15 cellular contexts compared by ENCODE assay signal in the genomic region with DNA sequence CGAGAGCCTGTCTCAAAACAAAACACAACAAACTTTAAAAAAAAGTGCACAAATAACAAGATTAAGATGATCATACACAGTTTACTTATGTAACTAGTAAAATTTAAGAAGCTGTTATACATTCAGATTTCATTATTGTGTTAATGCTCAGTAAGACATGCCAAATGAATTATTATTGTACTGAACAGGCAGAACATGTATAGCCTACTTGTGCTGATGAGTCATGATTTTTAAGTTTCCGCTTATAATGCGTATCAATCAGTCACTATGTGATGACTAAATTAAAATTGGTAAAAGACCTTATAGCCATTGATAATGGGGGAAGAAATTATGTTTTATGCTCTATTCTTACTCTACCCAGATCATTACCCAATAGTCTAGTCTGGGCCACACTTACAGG. TPM values are rescaled to one million over a fixed set of nuclear protein-coding genes. Genes with fewer than 3 reads are reported as not detected.
DNase-seq lines count a peak whose midpoint lies in the region; ATAC-seq and TF ChIP-seq lines count a peak whose summit lies in the region.
"Had no signal": no experiment of that assay in that cellular context is flagged by ENCODE, and none has a peak within 500 bp of the region (broad histone marks: within the 10 kb centered on the region; RNA-seq: fewer than 3 reads in every experiment).

No MANE protein-coding gene starts in this region.

- no peaks in the 10 kb centered on the region for H3K36me3 Mint-ChIP-seq in natural killer cell treated with Interleukin-12 subunit alpha and Interleukin-12 subunit beta and Interleukin-15 and Interleukin-18, amount 100 ng/mL, for 72 hours
- H3K36me3 Mint-ChIP-seq: CD4-positive, alpha-beta memory T cell had no signal

- 86% methylated on average over 3 of the region's 3 CpGs for WGBS in mammary epithelial cell (ENCODE audit: low coverage, missing lambda C conversion rate)
- no CpG with 5 or more reads among the region's 3 CpGs for WGBS in trophoblast cell (ENCODE audit: extremely low coverage, insufficient coverage, insufficient read length)

- CTCF ChIA-PET in mammary epithelial cell (lab: Charles Lee; ENCODE audit: low non-redundant PET): no interaction called here

- no peaks in the 10 kb centered on the region for H3K36me3 ChIP-seq in mammary epithelial cell (ENCODE audit: insufficient read depth, low read length)
- no peaks in the 10 kb centered on the region for H3K36me3 ChIP-seq in trophoblast cell (ENCODE audit: control insufficient read depth in 1 of 2, insufficient read depth in 2 of 2, low read length in 2 of 2)
- H3K36me3 ChIP-seq: BE2C, HAP-1 had no signal

- no peaks in the 10 kb centered on the region for H3K4me1 Mint-ChIP-seq in natural killer cell treated with Interleukin-12 subunit alpha and Interleukin-12 subunit beta and Interleukin-15 and Interleukin-18, amount 100 ng/mL, for 72 hours (ENCODE audit: low read depth in 2 of 2)
- H3K4me1 Mint-ChIP-seq: CD4-positive, alpha-beta memory T cell had no signal

- H3K79me2 ChIP-seq in mammary epithelial cell (ENCODE audit: insufficient read depth, low read length) (no peaks in the 10 kb centered on the region), trophoblast cell (ENCODE audit: control insufficient read depth, insufficient read depth, low read length, poor library complexity) (no peaks in the 10 kb centered on the region)

- DNase-seq in mammary epithelial cell (no peak), trophoblast cell (no peak), middle frontal gyrus (ENCODE audit: extremely low spot score, low spot score) (no peak)
- DNase-seq in natural killer cell treated with Interleukin-12 subunit alpha and Interleukin-12 subunit beta and Interleukin-15 and Interleukin-18, amount 100 ng/mL, for 72 hours (ENCODE audit: low spot score): no peak
- DNase-seq: BE2C; CD4-positive, alpha-beta memory T cell; DMS79 treated with DMSO at 0.1 percent for 48 hours; EL; GDM1 had no signal

- no peak overlapping the region for H2BK5ac ChIP-seq in trophoblast cell (ENCODE audit: low read depth, low read length, poor library complexity)

- peaks cover 39% of the 10 kb centered on the region for H3K4me1 ChIP-seq in mammary epithelial cell (ENCODE audit: insufficient read depth, low read length)
- peaks cover 6 to 17% of the 10 kb centered on the region in 2 experiments for H3K4me1 ChIP-seq in trophoblast cell (ENCODE audit: control insufficient read depth in 1 of 2, insufficient read depth in 2 of 2, low read length in 2 of 2)
- H3K4me1 ChIP-seq: BE2C had no signal

- H2AFZ ChIP-seq in mammary epithelial cell (ENCODE audit: low read depth, low read length) (no peak overlapping the region), trophoblast cell (ENCODE audit: insufficient read depth, low read length, poor library complexity) (no peak overlapping the region)

- no peak overlapping the region for H3K14ac ChIP-seq in trophoblast cell (ENCODE audit: low read length)

- H3K9ac ChIP-seq in mammary epithelial cell (ENCODE audit: insufficient read depth, low read length) (no peak overlapping the region), trophoblast cell (ENCODE audit: low read length) (no peak overlapping the region)

- peaks cover 12% of the 10 kb centered on the region for H3K79me1 ChIP-seq in trophoblast cell (ENCODE audit: low read length)

- no peaks in the 10 kb centered on the region for H3K9me3 Mint-ChIP-seq in natural killer cell treated with Interleukin-12 subunit alpha and Interleukin-12 subunit beta and Interleukin-15 and Interleukin-18, amount 100 ng/mL, for 72 hours
- H3K9me3 Mint-ChIP-seq: CD4-positive, alpha-beta memory T cell had no signal

- H3K27me3 ChIP-seq in mammary epithelial cell (ENCODE audit: insufficient read depth, low read length) (no peaks in the 10 kb centered on the region), trophoblast cell (ENCODE audit: insufficient read depth, low read length) (no peaks in the 10 kb centered on the region)

- no peaks in the 10 kb centered on the region for H3K9me3 ChIP-seq in mammary epithelial cell (replicated peaks; ENCODE audit: insufficient read depth, low read length)
- no peaks in the 10 kb centered on the region for H3K9me3 ChIP-seq in trophoblast cell (ENCODE audit: insufficient read depth, low read depth, low read length)
- H3K9me3 ChIP-seq: BE2C, HAP-1 had no signal

- H3K18ac ChIP-seq in trophoblast cell (ENCODE audit: low read length): no peak overlapping the region

- no peak for TF ChIP-seq CTCF in mammary epithelial cell (conservative IDR thresholded peaks at IDR 0.05 in 1 of 2, IDR thresholded peaks at IDR 0.05 in 1 of 2; ENCODE audit: extremely low read depth in 1 of 2, insufficient read depth in 1 of 2, low read depth in 1 of 2, low read length in 2 of 2)

- dilution Hi-C loops in mammary epithelial cell (cut with HindIII; ENCODE audit: low sequenced_read_pairs): no loop called here

- peak; percentile 14 for ATAC-seq in HG03354 (IDR thresholded peaks at IDR 0.05; ENCODE audit: poor library complexity, severe bottlenecking, unreplicated experiment)
- peak; percentile 88 for ATAC-seq in esophagus mucosa
- no peak for ATAC-seq in natural killer cell treated with Interleukin-12 subunit alpha and Interleukin-12 subunit beta and Interleukin-15 and Interleukin-18, amount 100 ng/mL, for 72 hours
- ATAC-seq in GM21367 (IDR thresholded peaks at IDR 0.05; ENCODE audit: unreplicated experiment): no peak
- ATAC-seq: HepG2 had no signal

- in situ Hi-C loops in mammary epithelial cell (cut with MboI; ENCODE audit: low sequenced_read_pairs in 2 of 2): no loop called here

- H3K4me2 ChIP-seq in mammary epithelial cell (ENCODE audit: insufficient read depth, low read depth, low read length) (no peak overlapping the region), trophoblast cell (ENCODE audit: low read length) (no peak overlapping the region)

- no peak overlapping the region for H2BK120ac ChIP-seq in trophoblast cell (ENCODE audit: insufficient read depth, low read length, poor library complexity)

- no peak overlapping the region for H3K4me3 Mint-ChIP-seq in natural killer cell treated with Interleukin-12 subunit alpha and Interleukin-12 subunit beta and Interleukin-15 and Interleukin-18, amount 100 ng/mL, for 72 hours
- H3K4me3 Mint-ChIP-seq: CD4-positive, alpha-beta memory T cell had no signal

- H4K12ac ChIP-seq in trophoblast cell (ENCODE audit: low read depth, low read length): no peak overlapping the region

- no peaks in the 10 kb centered on the region for H4K20me1 ChIP-seq in mammary epithelial cell (ENCODE audit: insufficient read depth, low read length)

- H3K4me3 ChIP-seq in mammary epithelial cell (replicated peaks in 1 of 3; ENCODE audit: insufficient read depth in 1 of 3, low read depth in 2 of 3, low read length in 3 of 3) (no peak overlapping the region), trophoblast cell (ENCODE audit: low read depth, low read length) (no peak overlapping the region)
- H3K4me3 ChIP-seq: HAP-1 had no signal

- H3K27ac ChIP-seq in mammary epithelial cell (ENCODE audit: insufficient read depth, low read depth, low read length): peak overlapping the region; percentile 24
- no peak overlapping the region for H3K27ac ChIP-seq in trophoblast cell (ENCODE audit: low read depth, low read length)
- H3K27ac ChIP-seq: C4-2B had no signal

- intact Hi-C loops in mammary epithelial cell (cut with micrococcal nuclease): no loop called here

- no peak overlapping the region for H3K27ac Mint-ChIP-seq in natural killer cell treated with Interleukin-12 subunit alpha and Interleukin-12 subunit beta and Interleukin-15 and Interleukin-18, amount 100 ng/mL, for 72 hours
- H3K27ac Mint-ChIP-seq: CD4-positive, alpha-beta memory T cell had no signal

- peak overlapping the region; percentile 35 for H2BK12ac ChIP-seq in trophoblast cell (ENCODE audit: low read length)

- H3K23ac ChIP-seq in trophoblast cell (ENCODE audit: low read length): no peak overlapping the region

- H4K8ac ChIP-seq in trophoblast cell (ENCODE audit: low read depth, low read length): no peak overlapping the region

- H4K91ac ChIP-seq in trophoblast cell (ENCODE audit: low read depth, low read length): no peak overlapping the region

- H2AK5ac ChIP-seq in trophoblast cell (ENCODE audit: low read length): no peak overlapping the region

- no TSS peak for BruUV-seq in mammary epithelial cell (replicated peaks; lab: Mats Ljungman, UMichigan)

- H3K4ac ChIP-seq in trophoblast cell (ENCODE audit: low read depth, low read length): no peak overlapping the region

- H3K27me3 Mint-ChIP-seq in natural killer cell treated with Interleukin-12 subunit alpha and Interleukin-12 subunit beta and Interleukin-15 and Interleukin-18, amount 100 ng/mL, for 72 hours: peaks cover 9 to 15% of the 10 kb centered on the region in 2 donors

RNA-seq across cellular contexts. Expression of gene EXPH5, which starts 20.5 kb away (rescaled TPM):
- total RNA-seq in mammary epithelial cell: 10 to 100 TPM; 17.0 to 27.7 TPM
- 2.8 TPM for polyA plus RNA-seq in mammary epithelial cell
- 17.1 TPM for polyA minus RNA-seq in mammary epithelial cell
- 24.6 TPM for total RNA-seq in esophagus mucosa
- 15.8 and 16.3 TPM in 2 replicates for polyA plus RNA-seq in trophoblast cell (2013)
- under 1 TPM; 0.56 to 0.90 TPM for total RNA-seq in natural killer cell treated with Interleukin-12 subunit alpha and Interleukin-12 subunit beta and Interleukin-15 and Interleukin-18, amount 100 ng/mL, for 72 hours

RNA-seq across cellular contexts. Expression of gene DDX10, which starts 50.8 kb away (rescaled TPM):
- total RNA-seq in mammary epithelial cell: 10 to 100 TPM; 12.8 to 32.1 TPM
- 24.1 TPM for polyA plus RNA-seq in mammary epithelial cell
- 16.8 TPM for polyA minus RNA-seq in mammary epithelial cell
- total RNA-seq in esophagus mucosa: 16.1 TPM
- 25.7 and 27.8 TPM in 2 replicates for polyA plus RNA-seq in trophoblast cell (2013)
- 10 to 100 TPM; 39.2 to 84.1 TPM for total RNA-seq in natural killer cell treated with Interleukin-12 subunit alpha and Interleukin-12 subunit beta and Interleukin-15 and Interleukin-18, amount 100 ng/mL, for 72 hours

Comparison
In these comparisons a context has a peak if more than half of its experiments do, and no peak if none do; other contexts are left out.
1. ATAC-seq: peak in HG03354 (single experiment) and esophagus mucosa (single experiment); none in natural killer cell treated with Interleukin-12 subunit alpha and Interleukin-12 subunit beta and Interleukin-15 and Interleukin-18, amount 100 ng/mL, for 72 hours (0 of 2) and GM21367 (single experiment).
2. RNA of gene EXPH5, which starts 20.5 kb away (total RNA-seq): 17.0 to 27.7 TPM in mammary epithelial cell and 24.6 TPM in esophagus mucosa (single experiment); 0.56 to 0.90 TPM in natural killer cell treated with Interleukin-12 subunit alpha and Interleukin-12 subunit beta and Interleukin-15 and Interleukin-18, amount 100 ng/mL, for 72 hours; every median in the first group is over 4 times any median in the second.